In the genomic region with DNA sequence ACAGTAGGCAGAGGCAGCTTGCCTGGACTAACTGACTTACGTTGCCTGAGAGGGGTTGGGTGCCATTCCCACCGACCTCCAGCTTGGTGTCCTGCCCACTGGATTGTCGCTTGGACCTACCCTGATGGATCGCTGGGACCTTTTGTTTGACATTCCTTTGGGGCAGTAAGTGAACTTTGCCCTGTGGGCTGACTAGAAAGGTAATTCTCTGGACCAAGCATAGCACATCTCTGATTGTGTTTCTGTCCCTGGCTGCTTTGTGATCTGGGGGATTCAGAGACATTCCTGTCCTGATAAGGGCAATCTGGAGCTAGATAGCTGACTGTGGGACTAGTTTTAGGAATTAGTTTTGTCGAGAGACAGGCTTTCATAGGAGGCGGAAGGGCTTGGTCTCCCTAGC, we compare ENCODE assay signal across 31 cellular contexts. TPM values are rescaled to one million over a fixed set of nuclear protein-coding genes. Genes with fewer than 3 reads are reported as not detected.
"Had no signal": no experiment of that assay in that cellular context is flagged by ENCODE, and none has a peak within 500 bp of the region (broad histone marks: within the 10 kb centered on the region; RNA-seq: fewer than 3 reads in every experiment).

No MANE protein-coding gene starts in this region.

- DNase-seq: kidney glomerular epithelial cell; left cardiac atrium; left lung; lower lobe of right lung; mammary epithelial cell; mesenchymal stem cell; midbrain; mucosa of descending colon; naive thymus-derived CD4-positive, alpha-beta T cell; ovary; right cardiac atrium; sigmoid colon; small intestine; spleen; stimulated activated CD4-positive, alpha-beta T cell treated with anti-CD3 and anti-CD28 coated beads, Interleukin-4, amount 100 ng/mL, for 24 hours; stimulated activated naive CD4-positive, alpha-beta T cell treated with Interleukin-2 at 50 U/mL for 16 hours; stimulated activated naive CD8-positive, alpha-beta T cell treated with anti-CD3 and anti-CD28 coated beads, Interleukin-15, amount 100 ng/mL, for 72 hours; substantia nigra; uterus had no signal

- H3K4me1 ChIP-seq: left lung, lower lobe of right lung, sigmoid colon, spleen, tibial nerve, uterus had no signal

- H3K27ac ChIP-seq: left lung, lower lobe of right lung, ovary, sigmoid colon, spleen, tibial nerve, uterus had no signal

- H3K36me3 Mint-ChIP-seq: stimulated activated effector memory CD8-positive, alpha-beta T cell treated with anti-CD3 and anti-CD28 coated beads, Interleukin-12 subunit alpha, Interleukin-12 subunit beta, amount 100 ng/mL, for 72 hours; type B pancreatic cell had no signal

- H3K4me3 Mint-ChIP-seq: naive thymus-derived CD4-positive, alpha-beta T cell; natural killer cell treated with Interleukin-12 subunit alpha and Interleukin-12 subunit beta and Interleukin-15 and Interleukin-18, amount 100 ng/mL, for 72 hours; stimulated activated effector memory CD8-positive, alpha-beta T cell treated with anti-CD3 and anti-CD28 coated beads, Interleukin-12 subunit alpha, Interleukin-12 subunit beta, amount 100 ng/mL, for 72 hours; stimulated activated naive CD8-positive, alpha-beta T cell treated with anti-CD3 and anti-CD28 coated beads, Interleukin-15, amount 100 ng/mL, for 72 hours; type B pancreatic cell had no signal

- ATAC-seq: left cardiac atrium; left lung; lower lobe of right lung; mucosa of descending colon; naive thymus-derived CD4-positive, alpha-beta T cell; natural killer cell treated with Interleukin-12 subunit alpha and Interleukin-12 subunit beta and Interleukin-15 and Interleukin-18, amount 100 ng/mL, for 72 hours; right cardiac atrium; stimulated activated effector memory CD8-positive, alpha-beta T cell treated with anti-CD3 and anti-CD28 coated beads, Interleukin-12 subunit alpha, Interleukin-12 subunit beta, amount 100 ng/mL, for 72 hours; stimulated activated naive CD8-positive, alpha-beta T cell treated with anti-CD3 and anti-CD28 coated beads, Interleukin-15, amount 100 ng/mL, for 72 hours had no signal

- FAIRE-seq: keratinocyte, small intestine had no signal

- H3K36me3 ChIP-seq: left lung, lower lobe of right lung, ovary, sigmoid colon, spleen, tibial nerve, uterus had no signal

- H3K27me3 ChIP-seq: left lung, ovary, sigmoid colon, spleen, tibial nerve, uterus had no signal

- H3K27me3 Mint-ChIP-seq: naive thymus-derived CD4-positive, alpha-beta T cell; natural killer cell treated with Interleukin-12 subunit alpha and Interleukin-12 subunit beta and Interleukin-15 and Interleukin-18, amount 100 ng/mL, for 72 hours; progenitor cell of endocrine pancreas; stimulated activated naive CD8-positive, alpha-beta T cell treated with anti-CD3 and anti-CD28 coated beads, Interleukin-15, amount 100 ng/mL, for 72 hours; type B pancreatic cell had no signal

- H3K27ac Mint-ChIP-seq: naive thymus-derived CD4-positive, alpha-beta T cell; natural killer cell treated with Interleukin-12 subunit alpha and Interleukin-12 subunit beta and Interleukin-15 and Interleukin-18, amount 100 ng/mL, for 72 hours; progenitor cell of endocrine pancreas; stimulated activated effector memory CD8-positive, alpha-beta T cell treated with anti-CD3 and anti-CD28 coated beads, Interleukin-12 subunit alpha, Interleukin-12 subunit beta, amount 100 ng/mL, for 72 hours; stimulated activated naive CD8-positive, alpha-beta T cell treated with anti-CD3 and anti-CD28 coated beads, Interleukin-15, amount 100 ng/mL, for 72 hours; type B pancreatic cell had no signal

- H3K4me1 Mint-ChIP-seq: stimulated activated effector memory CD8-positive, alpha-beta T cell treated with anti-CD3 and anti-CD28 coated beads, Interleukin-12 subunit alpha, Interleukin-12 subunit beta, amount 100 ng/mL, for 72 hours had no signal

- H3K9me3 ChIP-seq: left lung, lower lobe of right lung, mucosa of descending colon, ovary, spleen, tibial nerve, uterus had no signal

- H3K4me3 ChIP-seq: left lung, lower lobe of right lung, mucosa of descending colon, ovary, sigmoid colon, spleen, tibial nerve, uterus had no signal

- H3K9me3 Mint-ChIP-seq: stimulated activated effector memory CD8-positive, alpha-beta T cell treated with anti-CD3 and anti-CD28 coated beads, Interleukin-12 subunit alpha, Interleukin-12 subunit beta, amount 100 ng/mL, for 72 hours; type B pancreatic cell had no signal

RNA-seq across cellular contexts. Expression of a gene that starts 54.6 kb away (rescaled TPM):
- total RNA-seq: left cardiac atrium, mammary epithelial cell, myocyte, omental fat pad, progenitor cell of endocrine pancreas, pulmonary artery endothelial cell, right cardiac atrium, temporal lobe, ureter had no signal
- polyA plus RNA-seq: keratinocyte, mammary epithelial cell, neural cell, right cardiac atrium had no signal
